Comparison of ENCODE assay signal across 8 cellular contexts in genomic region chr1:202586018-202586821, GRCh38.
DNase-seq lines count a peak whose midpoint lies in the region; ATAC-seq and TF ChIP-seq lines count a peak whose summit lies in the region.

No MANE protein-coding gene starts in this region.

- no peak overlapping the region for H2AFZ ChIP-seq in hepatocyte

- no peaks in the 10 kb centered on the region for H3K9me2 ChIP-seq in hepatocyte (replicated peaks; ENCODE audit: insufficient read depth)

- H3K27me3 ChIP-seq in hepatocyte (no peaks in the 10 kb centered on the region), thyroid gland (no peaks in the 10 kb centered on the region)

- H3K79me2 ChIP-seq in hepatocyte = no peaks in the 10 kb centered on the region

- no peak overlapping the region for H3K4me2 ChIP-seq in hepatocyte

- 0 out of 3 replicates have a peak, but pooled peaks have one; percentile 3 for ATAC-seq in SK-N-SH treated with all-trans-retinoic acid at 6 μM for 48 hours
- no peak for ATAC-seq in HG03439 (IDR thresholded peaks at IDR 0.05; ENCODE audit: unreplicated experiment)
- no peak for ATAC-seq in GM19395 (IDR thresholded peaks at IDR 0.05; ENCODE audit: unreplicated experiment)
- ATAC-seq in HG03342 (IDR thresholded peaks at IDR 0.05; ENCODE audit: unreplicated experiment) = no peak

- no peaks in the 10 kb centered on the region for H3K36me3 ChIP-seq in hepatocyte (replicated peaks; ENCODE audit: insufficient read depth, low read depth)
- H3K36me3 ChIP-seq in thyroid gland = no peaks in the 10 kb centered on the region

- DNase-seq in NCI-H1436 (lab: John Stamatoyannopoulos, UW) (peak; percentile 46), NCI-H1436 treated with DMSO at 0.1 percent for 48 hours (lab: John Stamatoyannopoulos, UW) (no peak), hepatocyte (ENCODE audit: low spot score) (peak; percentile 37), thyroid gland (peak; percentile 40 to 53)

- TF ChIP-seq CTCF in hepatocyte (IDR thresholded peaks at IDR 0.05; ENCODE audit: poor library complexity) (no peak), thyroid gland (IDR thresholded peaks at IDR 0.05) (no peak)

- no peak for TF ChIP-seq POLR2A in thyroid gland (IDR thresholded peaks at IDR 0.05)

- peak overlapping the region; percentile 46 for H3K27ac ChIP-seq in hepatocyte
- peak overlapping the region in 2 of 3 donors; percentile 14 to 21 for H3K27ac ChIP-seq in thyroid gland

- no peaks in the 10 kb centered on the region for H4K20me1 ChIP-seq in hepatocyte (ENCODE audit: insufficient read depth, poor library complexity, severe bottlenecking)

- peaks cover 23% of the 10 kb centered on the region for H3K4me1 ChIP-seq in hepatocyte (ENCODE audit: insufficient read depth)
- peaks cover 25 to 44% of the 10 kb centered on the region in 2 donors for H3K4me1 ChIP-seq in thyroid gland

- 57% methylated on average over 4 of the region's 4 CpGs for WGBS in hepatocyte (ENCODE audit: low lambda C conversion rate, missing lambda C conversion rate)
- 44 to 47% methylated on average over 4 of the region's 4 CpGs for WGBS in thyroid gland, 2 donors

- intact Hi-C loops in thyroid gland (cut with DNase I) = no loop called here

- H3K4me3 ChIP-seq in hepatocyte = no peak overlapping the region
- H3K4me3 ChIP-seq in thyroid gland (replicated peaks in 1 of 3) = no peak overlapping the region

- no peaks in the 10 kb centered on the region for H3K9me3 ChIP-seq in hepatocyte (ENCODE audit: low read depth)
- no peaks in the 10 kb centered on the region for H3K9me3 ChIP-seq in thyroid gland

TF ChIP-seq in SK-N-SH treated with all-trans-retinoic acid at 6 μM for 48 hours, 23 proteins besides CTCF, POLR2A, EP300 and RAD21:
- TF ChIP-seq ISL1 (CRISPR knock-in tag; IDR thresholded peaks at IDR 0.05) = no peak
- TF ChIP-seq ZFP30 (CRISPR knock-in tag; IDR thresholded peaks at IDR 0.05) = no peak
- TF ChIP-seq TOX (CRISPR knock-in tag; IDR thresholded peaks at IDR 0.05; ENCODE audit: borderline replicate concordance) = peak; percentile 8; the same call in 1 of the 2 replicates
- TF ChIP-seq ZFP3 (CRISPR knock-in tag; IDR thresholded peaks at IDR 0.05) = peak; percentile 42; the same call in 1 of the 2 replicates
- 0 out of 2 replicates have a peak, but pooled peaks have one; percentile 40 for TF ChIP-seq CSDC2 (CRISPR knock-in tag; IDR thresholded peaks at IDR 0.05)
- 0 out of 2 replicates have a peak, but pooled peaks have one; percentile 18 for TF ChIP-seq OSR1 (CRISPR knock-in tag; IDR thresholded peaks at IDR 0.05)
